Comparison of ENCODE assay signal across 8 cellular contexts in the genomic region with DNA sequence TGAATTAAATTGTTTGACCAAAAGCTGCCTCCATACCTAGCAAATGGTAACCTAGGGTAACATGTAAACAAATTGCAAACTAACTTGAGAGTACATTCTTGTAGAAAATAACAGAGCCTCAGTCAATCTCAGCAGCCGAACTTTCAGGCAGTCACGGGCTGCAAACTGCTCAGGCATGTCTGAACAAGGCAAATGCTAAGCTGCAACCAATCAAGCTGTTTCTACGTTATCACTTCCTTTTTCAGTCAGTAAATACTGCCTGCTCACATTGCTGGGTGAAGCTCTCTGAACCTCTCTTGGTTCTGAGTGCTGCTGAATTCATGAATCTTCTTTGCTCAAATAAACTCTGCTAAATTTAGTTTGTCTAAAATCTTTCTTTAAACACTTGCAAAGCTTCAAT.
DNase-seq lines count a peak whose midpoint lies in the region; ATAC-seq and TF ChIP-seq lines count a peak whose summit lies in the region.

No MANE protein-coding gene starts in this region.

- no peaks in the 10 kb centered on the region for H3K79me2 ChIP-seq in OCI-LY1 (ENCODE audit: insufficient read depth, low read length)
- no peaks in the 10 kb centered on the region for H3K79me2 ChIP-seq in hepatocyte

- H3K9me3 Mint-ChIP-seq in type B pancreatic cell: no peaks in the 10 kb centered on the region
- H3K9me3 Mint-ChIP-seq in activated naive CD8-positive, alpha-beta T cell treated with anti-CD3 and anti-CD28 coated beads, Interleukin-2, amount 50 U/mL, for 24 hours: no peaks in the 10 kb centered on the region

- H3K27ac ChIP-seq in OCI-LY1 (ENCODE audit: low read depth, low read length, poor library complexity, severe bottlenecking) (peak overlapping the region; percentile 48), hepatocyte (peak overlapping the region; percentile 21)

- no peaks in the 10 kb centered on the region for H3K36me3 Mint-ChIP-seq in type B pancreatic cell
- no peaks in the 10 kb centered on the region for H3K36me3 Mint-ChIP-seq in activated naive CD8-positive, alpha-beta T cell treated with anti-CD3 and anti-CD28 coated beads, Interleukin-2, amount 50 U/mL, for 24 hours (ENCODE audit: low read depth)

- peaks cover 21% of the 10 kb centered on the region for H3K4me1 Mint-ChIP-seq in type B pancreatic cell (ENCODE audit: unreplicated experiment)
- no peaks in the 10 kb centered on the region for H3K4me1 Mint-ChIP-seq in activated naive CD8-positive, alpha-beta T cell treated with anti-CD3 and anti-CD28 coated beads, Interleukin-2, amount 50 U/mL, for 24 hours

- H3K4me1 ChIP-seq in OCI-LY1 (ENCODE audit: insufficient read depth, low read length, severe bottlenecking): peaks cover 13% of the 10 kb centered on the region
- H3K4me1 ChIP-seq in hepatocyte (ENCODE audit: insufficient read depth): no peaks in the 10 kb centered on the region

- H3K4me2 ChIP-seq in OCI-LY1 (ENCODE audit: low read length) (peak overlapping the region; percentile 27; the same call in 1 of the 2 replicates), hepatocyte (peak overlapping the region; percentile 41)

- H3K9me2 ChIP-seq in OCI-LY1 (ENCODE audit: low read depth, low read length) (no peaks in the 10 kb centered on the region), hepatocyte (replicated peaks; ENCODE audit: insufficient read depth) (no peaks in the 10 kb centered on the region)

- H3K36me3 ChIP-seq in OCI-LY1 (ENCODE audit: insufficient read depth, low read length) (no peaks in the 10 kb centered on the region), hepatocyte (replicated peaks; ENCODE audit: insufficient read depth, low read depth) (no peaks in the 10 kb centered on the region)

- H3K27me3 ChIP-seq in OCI-LY1 (ENCODE audit: insufficient read depth, low read length): no peaks in the 10 kb centered on the region
- H3K27me3 ChIP-seq in hepatocyte: no peaks in the 10 kb centered on the region

- H3F3A ChIP-seq in OCI-LY1 (ENCODE audit: insufficient read depth, low read length): no peaks in the 10 kb centered on the region

- no peak overlapping the region for H3K9ac ChIP-seq in OCI-LY1 (ENCODE audit: low read length)

- H3K4me3 Mint-ChIP-seq in type B pancreatic cell: peak overlapping the region; percentile 69
- no peak overlapping the region for H3K4me3 Mint-ChIP-seq in activated naive CD8-positive, alpha-beta T cell treated with anti-CD3 and anti-CD28 coated beads, Interleukin-2, amount 50 U/mL, for 24 hours

- H2AFZ ChIP-seq in OCI-LY1 (ENCODE audit: low read length) (peak overlapping the region; percentile 37; the same call in 1 of the 2 replicates), hepatocyte (peak overlapping the region; percentile 10)

- ATAC-seq in GM18868 (IDR thresholded peaks at IDR 0.05; ENCODE audit: unreplicated experiment) (peak; percentile 98), HG02884 (IDR thresholded peaks at IDR 0.05; ENCODE audit: unreplicated experiment) (peak; percentile 74)
- ATAC-seq in activated naive CD8-positive, alpha-beta T cell treated with anti-CD3 and anti-CD28 coated beads, Interleukin-2, amount 50 U/mL, for 24 hours: no peak

- TF ChIP-seq CTCF in OCI-LY1 (IDR thresholded peaks at IDR 0.05; ENCODE audit: low read length) (no peak), hepatocyte (IDR thresholded peaks at IDR 0.05; ENCODE audit: poor library complexity) (no peak), type B pancreatic cell (conservative IDR thresholded peaks at IDR 0.05) (no peak)

- H3K9me3 ChIP-seq in OCI-LY1 (ENCODE audit: low read length): no peaks in the 10 kb centered on the region
- no peaks in the 10 kb centered on the region for H3K9me3 ChIP-seq in hepatocyte (ENCODE audit: low read depth)

- no peaks in the 10 kb centered on the region for H3K27me3 Mint-ChIP-seq in type B pancreatic cell
- H3K27me3 Mint-ChIP-seq in activated naive CD8-positive, alpha-beta T cell treated with anti-CD3 and anti-CD28 coated beads, Interleukin-2, amount 50 U/mL, for 24 hours: no peaks in the 10 kb centered on the region

- H3K4me3 ChIP-seq in OCI-LY1 (ENCODE audit: low read depth, low read length, poor library complexity, severe bottlenecking) (no peak overlapping the region), hepatocyte (no peak overlapping the region)

- H3K27ac Mint-ChIP-seq in type B pancreatic cell: peak overlapping the region; percentile 80
- H3K27ac Mint-ChIP-seq in activated naive CD8-positive, alpha-beta T cell treated with anti-CD3 and anti-CD28 coated beads, Interleukin-2, amount 50 U/mL, for 24 hours: no peak overlapping the region

- 6% methylated on average over 3 of the region's 3 CpGs for WGBS in hepatocyte (ENCODE audit: low lambda C conversion rate, missing lambda C conversion rate)

- DNase-seq in hepatocyte (ENCODE audit: low spot score) (peak; percentile 67), type B pancreatic cell (ENCODE audit: extremely low spot score, unreplicated experiment) (no peak), DMS79 (lab: John Stamatoyannopoulos, UW) (no peak), NCI-H2029 treated with DMSO at 0.1 percent for 48 hours (lab: John Stamatoyannopoulos, UW) (no peak)
- no peak for DNase-seq in activated naive CD8-positive, alpha-beta T cell treated with anti-CD3 and anti-CD28 coated beads, Interleukin-2, amount 50 U/mL, for 24 hours

- H4K20me1 ChIP-seq in OCI-LY1 (ENCODE audit: insufficient read depth, low read length) (no peaks in the 10 kb centered on the region), hepatocyte (ENCODE audit: insufficient read depth, poor library complexity, severe bottlenecking) (no peaks in the 10 kb centered on the region)
